In the genomic region with DNA sequence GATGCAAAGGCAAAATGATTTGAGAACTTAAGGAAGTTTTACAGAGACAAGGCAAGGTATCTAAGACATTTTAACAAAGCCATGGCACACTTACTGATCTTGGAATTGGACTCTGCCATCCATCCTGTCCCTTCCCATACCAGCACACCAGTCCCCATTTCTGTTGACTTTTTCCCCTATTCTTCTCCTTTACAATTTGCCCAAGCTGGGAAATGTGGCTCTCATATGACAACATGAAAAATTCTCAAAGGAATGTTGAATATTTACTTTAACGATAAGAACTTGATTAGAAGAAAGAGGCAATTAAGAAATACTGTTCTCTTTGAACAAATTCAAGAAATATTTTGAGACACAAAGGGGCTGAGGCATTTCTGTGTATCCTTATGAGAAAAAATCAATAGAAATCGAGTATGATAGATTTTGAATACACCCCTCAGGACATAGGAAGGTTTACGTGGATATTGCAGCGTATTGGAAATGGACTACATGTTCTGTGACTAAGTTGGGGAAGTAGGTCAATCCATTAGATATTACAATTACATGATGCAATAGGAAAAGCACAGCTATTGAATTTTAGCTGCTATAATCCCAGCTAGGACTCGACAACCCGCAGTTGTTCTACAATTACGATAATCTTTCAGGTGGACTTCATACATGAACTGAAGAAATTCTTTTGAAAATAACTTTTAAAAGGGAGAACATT, we compare ENCODE assay signal across 13 cellular contexts.
DNase-seq lines count a peak whose midpoint lies in the region; ATAC-seq and TF ChIP-seq lines count a peak whose summit lies in the region.
"Had no signal": no experiment of that assay in that cellular context is flagged by ENCODE, and none has a peak within 500 bp of the region (broad histone marks: within the 10 kb centered on the region; RNA-seq: fewer than 3 reads in every experiment).

No MANE protein-coding gene starts in this region.

- no peaks in the 10 kb centered on the region for H3K36me3 ChIP-seq in esophagus muscularis mucosa
- H3K36me3 ChIP-seq in lung (ENCODE audit: control insufficient read depth in 2 of 2, insufficient read depth in 2 of 2, low read length in 2 of 2): no peaks in the 10 kb centered on the region
- no peaks in the 10 kb centered on the region for H3K36me3 ChIP-seq in spleen
- H3K36me3 ChIP-seq in MG63: no peaks in the 10 kb centered on the region
- H3K36me3 ChIP-seq: right lobe of liver, WERI-Rb-1 had no signal

- H3K4me1 ChIP-seq in esophagus muscularis mucosa: peaks cover 11 to 26% (median 23%) of the 10 kb centered on the region in 4 donors
- H3K4me1 ChIP-seq in lung (ENCODE audit: control insufficient read depth in 2 of 2, insufficient read depth in 2 of 2, low read length in 2 of 2): peaks cover 0 to 4% of the 10 kb centered on the region in 2 donors
- H3K4me1 ChIP-seq in spleen: no peaks in the 10 kb centered on the region
- H3K4me1 ChIP-seq: right lobe of liver had no signal

- H3K9me3 ChIP-seq in esophagus muscularis mucosa (no peaks in the 10 kb centered on the region), lung (ENCODE audit: control insufficient read depth in 2 of 2, insufficient read depth in 1 of 2, low read length in 1 of 2) (no peaks in the 10 kb centered on the region), spleen (no peaks in the 10 kb centered on the region), MG63 (peaks cover 8% of the 10 kb centered on the region; the same call in 1 of the 2 replicates)
- H3K9me3 ChIP-seq: right lobe of liver had no signal

- 56% methylated on average over 7 of the region's 7 CpGs for WGBS in esophagus muscularis mucosa
- WGBS in lung, 2 donors: 62 to 79% methylated on average over 7 of the region's 7 CpGs
- WGBS in spleen, 5 donors: 82 to 93% (median 86%) methylated on average over 7 of the region's 7 CpGs

- intact Hi-C loops in esophagus muscularis mucosa (cut with DNase I) (no loop called here), spleen (cut with DNase I; ENCODE audit: low total_unique reads) (no loop called here), dorsolateral prefrontal cortex (cut with DNase I) (no loop called here)

- H3K4me3 ChIP-seq in esophagus muscularis mucosa (peak overlapping the region in 1 of 4 donors; percentile 6), lung (no peak overlapping the region), spleen (no peak overlapping the region), dorsolateral prefrontal cortex (no peak overlapping the region), MG63 (no peak overlapping the region)
- H3K4me3 ChIP-seq: right lobe of liver had no signal

- TF ChIP-seq CTCF in esophagus muscularis mucosa (IDR thresholded peaks at IDR 0.05) (no peak), lung (IDR thresholded peaks at IDR 0.05; ENCODE audit: control extremely low read depth, extremely low read depth) (no peak), spleen (IDR thresholded peaks at IDR 0.05 in 8 of 11, conservative IDR thresholded peaks at IDR 0.05 in 3 of 11) (no peak), dorsolateral prefrontal cortex (IDR thresholded peaks at IDR 0.05 in 54 of 56, conservative IDR thresholded peaks at IDR 0.05 in 2 of 56; ENCODE audit: low read depth in 1 of 56, partially characterized antibody in 56 of 56) (no peak)

- TF ChIP-seq EP300 in esophagus muscularis mucosa (IDR thresholded peaks at IDR 0.05): no peak

- H3K27me3 ChIP-seq in esophagus muscularis mucosa: no peaks in the 10 kb centered on the region
- no peaks in the 10 kb centered on the region for H3K27me3 ChIP-seq in lung (ENCODE audit: control insufficient read depth, insufficient read depth)
- H3K27me3 ChIP-seq in spleen (replicated peaks in 1 of 7): peaks cover 0 to 2% (median 0%) of the 10 kb centered on the region in 7 donors
- no peaks in the 10 kb centered on the region for H3K27me3 ChIP-seq in dorsolateral prefrontal cortex
- H3K27me3 ChIP-seq in MG63: no peaks in the 10 kb centered on the region
- H3K27me3 ChIP-seq: right lobe of liver had no signal

- no peak for TF ChIP-seq POLR2A in esophagus muscularis mucosa (IDR thresholded peaks at IDR 0.05; ENCODE audit: low read depth)
- no peak for TF ChIP-seq POLR2A in spleen (IDR thresholded peaks at IDR 0.05)

- ATAC-seq in lung (ENCODE audit: insufficient read depth, low FRiP score) (peak; percentile 53), HG03432 (IDR thresholded peaks at IDR 0.05; ENCODE audit: unreplicated experiment) (no peak)

- H3K27ac ChIP-seq in esophagus muscularis mucosa (replicated peaks in 1 of 4) (peak overlapping the region; percentile 66 to 80 (median 74)), lung (ENCODE audit: low read depth in 1 of 2, low read length in 1 of 2) (peak overlapping the region in 1 of 2 donors; percentile 70), spleen (peak overlapping the region in 7 of 8 donors; percentile 5 to 57 (median 40)), dorsolateral prefrontal cortex (peak overlapping the region in 17 of 59 donors; percentile 0 to 63 (median 35))
- H3K27ac ChIP-seq: right lobe of liver, WERI-Rb-1 had no signal

- peak; percentile 40 for DNase-seq in EH (ENCODE audit: low read depth)
- DNase-seq in esophagus muscularis mucosa (ENCODE audit: extremely low spot score): no peak
- DNase-seq in lung (ENCODE audit: low spot score): no peak
- no peak for DNase-seq in spleen
- DNase-seq in dorsolateral prefrontal cortex: no peak
- DNase-seq in MG63: no peak
- DNase-seq in OCI-M2 (lab: John Stamatoyannopoulos, UW; ENCODE audit: unreplicated experiment): no peak
- DNase-seq: activated naive CD4-positive, alpha-beta T cell treated with Interleukin-2 at 50 U/mL for 16 hours; DMS 273 treated with DMSO at 0.1 percent for 48 hours; erythroblast; right lobe of liver; WERI-Rb-1 had no signal
